In the genomic region with DNA sequence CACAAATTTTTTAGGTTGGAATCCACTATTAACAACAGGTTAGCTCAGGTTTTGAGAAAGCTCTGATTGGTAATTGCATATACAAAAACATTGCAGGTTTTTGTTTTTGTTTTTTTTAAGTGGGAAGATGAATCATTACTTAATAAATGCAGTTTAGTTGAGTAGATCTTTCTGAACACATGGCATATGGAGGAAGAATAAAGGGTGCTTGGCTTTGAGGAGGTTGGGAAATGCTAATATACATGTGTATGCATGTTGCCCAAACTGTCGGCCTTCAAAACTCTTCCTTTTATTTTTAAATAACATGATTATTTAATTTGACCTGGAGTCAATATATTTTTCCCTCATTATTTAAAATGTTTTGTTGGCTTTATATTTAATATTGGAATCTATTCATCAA, we compare ENCODE assay signal across 11 cellular contexts. TPM values are rescaled to one million over a fixed set of nuclear protein-coding genes. Genes with fewer than 3 reads are reported as not detected.
DNase-seq lines count a peak whose midpoint lies in the region; FAIRE-seq and TF ChIP-seq lines count a peak whose summit lies in the region.
"Had no signal": no experiment of that assay in that cellular context is flagged by ENCODE, and none has a peak within 500 bp of the region (broad histone marks: within the 10 kb centered on the region; RNA-seq: fewer than 3 reads in every experiment).

No MANE protein-coding gene starts in this region.

- in situ Hi-C loops in HAP-1 (cut with MboI; ENCODE audit: low sequenced_read_pairs): no loop called here

- H3K27ac ChIP-seq in stomach: peak overlapping the region in 4 of 5 donors; percentile 95 to 100 (median 98)

- H3K9me3 ChIP-seq in stomach (peaks cover 0 to 7% (median 2%) of the 10 kb centered on the region in 4 donors), HAP-1 (no peaks in the 10 kb centered on the region)

- no peak overlapping the region for H3K27ac Mint-ChIP-seq in T-helper 1 cell treated with Interleukin-12 subunit alpha and Interleukin-12 subunit beta and Interleukin-4 antibody, amounts not matched to agents 30 μg/mL and 1 μg/mL, for 36 hours
- H3K27ac Mint-ChIP-seq in activated T-helper 1 cell treated with anti-CD3 and anti-CD28 coated beads, Interleukin-12 subunit alpha, Interleukin-12 subunit beta, Interleukin-2, Interleukin-4 antibody, amounts not matched to agents 30 ng/mL and 10 ng/mL and 1 ng/mL, durations not matched to agents 14 hours and 24 hours and 36 hours: no peak overlapping the region

- peaks cover 30% of the 10 kb centered on the region for H3K36me3 Mint-ChIP-seq in T-helper 1 cell treated with Interleukin-12 subunit alpha and Interleukin-12 subunit beta and Interleukin-4 antibody, amounts not matched to agents 30 μg/mL and 1 μg/mL, for 36 hours (ENCODE audit: low read depth)
- peaks cover 18% of the 10 kb centered on the region for H3K36me3 Mint-ChIP-seq in activated T-helper 1 cell treated with anti-CD3 and anti-CD28 coated beads, Interleukin-12 subunit alpha, Interleukin-12 subunit beta, Interleukin-2, Interleukin-4 antibody, amounts not matched to agents 30 ng/mL and 10 ng/mL and 1 ng/mL, durations not matched to agents 14 hours and 24 hours and 36 hours (ENCODE audit: low read depth)

- H3K4me1 ChIP-seq in stomach: peaks cover 6 to 62% (median 48%) of the 10 kb centered on the region in 4 donors
- peaks cover 14% of the 10 kb centered on the region for H3K4me1 ChIP-seq in HAP-1

- H3K4me3 ChIP-seq in stomach (no peak overlapping the region), HAP-1 (no peak overlapping the region)

- H3K27me3 ChIP-seq in stomach (no peaks in the 10 kb centered on the region), HAP-1 (ENCODE audit: low read depth) (no peaks in the 10 kb centered on the region)

- TF ChIP-seq EP300 in stomach (IDR thresholded peaks at IDR 0.05): no peak

- peaks cover 11 to 39% (median 36%) of the 10 kb centered on the region in 4 donors for H3K36me3 ChIP-seq in stomach
- H3K36me3 ChIP-seq in HAP-1 (replicated peaks): no peaks in the 10 kb centered on the region; the same call in 1 of the 2 replicates

- H3K9me3 Mint-ChIP-seq in T-helper 1 cell treated with Interleukin-12 subunit alpha and Interleukin-12 subunit beta and Interleukin-4 antibody, amounts not matched to agents 30 μg/mL and 1 μg/mL, for 36 hours: peaks cover 13% of the 10 kb centered on the region
- H3K9me3 Mint-ChIP-seq in activated T-helper 1 cell treated with anti-CD3 and anti-CD28 coated beads, Interleukin-12 subunit alpha, Interleukin-12 subunit beta, Interleukin-2, Interleukin-4 antibody, amounts not matched to agents 30 ng/mL and 10 ng/mL and 1 ng/mL, durations not matched to agents 14 hours and 24 hours and 36 hours: peaks cover 11% of the 10 kb centered on the region

- TF ChIP-seq POLR2A in stomach (IDR thresholded peaks at IDR 0.05): no peak

- intact Hi-C loops in activated T-helper 1 cell treated with anti-CD3 and anti-CD28 coated beads, Interleukin-12 subunit alpha, Interleukin-12 subunit beta, Interleukin-2, Interleukin-4 antibody, amounts not matched to agents 30 ng/mL and 10 ng/mL and 1 ng/mL, durations not matched to agents 14 hours and 24 hours and 36 hours (cut with micrococcal nuclease): loop anchor here (2.0 kb wide), 1 partner anchor 14 kb away; no protein-coding TSS in a partner anchor
- intact Hi-C loops in stomach (cut with DNase I; ENCODE audit: low total_unique reads): no loop called here

- no peaks in the 10 kb centered on the region for H3K27me3 Mint-ChIP-seq in T-helper 1 cell treated with Interleukin-12 subunit alpha and Interleukin-12 subunit beta and Interleukin-4 antibody, amounts not matched to agents 30 μg/mL and 1 μg/mL, for 36 hours (ENCODE audit: low read depth)
- no peaks in the 10 kb centered on the region for H3K27me3 Mint-ChIP-seq in activated T-helper 1 cell treated with anti-CD3 and anti-CD28 coated beads, Interleukin-12 subunit alpha, Interleukin-12 subunit beta, Interleukin-2, Interleukin-4 antibody, amounts not matched to agents 30 ng/mL and 10 ng/mL and 1 ng/mL, durations not matched to agents 14 hours and 24 hours and 36 hours (ENCODE audit: insufficient read depth)

- H3K4me3 Mint-ChIP-seq in T-helper 1 cell treated with Interleukin-12 subunit alpha and Interleukin-12 subunit beta and Interleukin-4 antibody, amounts not matched to agents 30 μg/mL and 1 μg/mL, for 36 hours: peak overlapping the region; percentile 35
- H3K4me3 Mint-ChIP-seq in activated T-helper 1 cell treated with anti-CD3 and anti-CD28 coated beads, Interleukin-12 subunit alpha, Interleukin-12 subunit beta, Interleukin-2, Interleukin-4 antibody, amounts not matched to agents 30 ng/mL and 10 ng/mL and 1 ng/mL, durations not matched to agents 14 hours and 24 hours and 36 hours: peak overlapping the region; percentile 72

- FAIRE-seq in islet of Langerhans (lab: Jason Lieb, UNC): peak; percentile 82
- FAIRE-seq: colon had no signal

- H3K4me1 Mint-ChIP-seq in T-helper 1 cell treated with Interleukin-12 subunit alpha and Interleukin-12 subunit beta and Interleukin-4 antibody, amounts not matched to agents 30 μg/mL and 1 μg/mL, for 36 hours (ENCODE audit: low read depth): peaks cover 22% of the 10 kb centered on the region
- H3K4me1 Mint-ChIP-seq in activated T-helper 1 cell treated with anti-CD3 and anti-CD28 coated beads, Interleukin-12 subunit alpha, Interleukin-12 subunit beta, Interleukin-2, Interleukin-4 antibody, amounts not matched to agents 30 ng/mL and 10 ng/mL and 1 ng/mL, durations not matched to agents 14 hours and 24 hours and 36 hours (ENCODE audit: low read depth): peaks cover 26% of the 10 kb centered on the region

- DNase-seq in T-helper 1 cell: no peak
- DNase-seq in activated T-helper 1 cell treated with anti-CD3 and anti-CD28 coated beads, Interleukin-12 subunit alpha, Interleukin-12 subunit beta, Interleukin-2, Interleukin-4 antibody, amounts not matched to agents 30 ng/mL and 10 ng/mL and 1 ng/mL, durations not matched to agents 14 hours and 24 hours and 36 hours (ENCODE audit: low spot score): no peak
- DNase-seq in stomach: no peak
- no peak for DNase-seq in middle frontal gyrus (ENCODE audit: extremely low spot score, low spot score)
- no peak for DNase-seq in islet precursor cell
- DNase-seq in HAP-1 (ENCODE audit: low spot score in 2 of 2): no peak
- DNase-seq: NCI-H446 treated with DMSO at 0.1 percent for 48 hours; stimulated activated CD4-positive, alpha-beta T cell treated with anti-CD3 and anti-CD28 coated beads, Interleukin-2, amount 100 ng/mL, for 48 hours had no signal

- no peak for TF ChIP-seq CTCF in stomach (IDR thresholded peaks at IDR 0.05)

- 80 to 92% (median 89%) methylated on average over 1 of the region's 1 CpG for WGBS in stomach, 5 donors

RNA-seq across cellular contexts. Expression of a gene that starts 32.8 kb away (rescaled TPM):
- total RNA-seq in activated T-helper 1 cell treated with anti-CD3 and anti-CD28 coated beads, Interleukin-12 subunit alpha, Interleukin-12 subunit beta, Interleukin-2, Interleukin-4 antibody, amounts not matched to agents 30 ng/mL and 10 ng/mL and 1 ng/mL, durations not matched to agents 14 hours and 24 hours and 36 hours: 20.0 and 21.0 TPM in 2 replicates
- 100 to 1,000 TPM in 1 of 5 donors, 10 to 100 TPM in 4; 26.9 to 253 (median 64.3) TPM for total RNA-seq in stomach
- 10 to 100 TPM in 1 of 3 donors, 1 to 10 TPM in 2; 5.3 to 10.7 (median 9.5) TPM for polyA plus RNA-seq in stomach
